ENCODE assay signal across 1 cellular context in genomic region chr20:6835609-6836008, GRCh38.
A peak's percentile ranks its signal among the peaks of the same experiment; 100 is the strongest.
TF ChIP-seq lines count a peak whose summit lies in the region.

No MANE protein-coding gene starts in this region.

TF ChIP-seq in GM12878, 131 proteins besides CTCF, POLR2A, EP300 and RAD21:
- TF ChIP-seq MYC (IDR thresholded peaks at IDR 0.05; ENCODE audit: insufficient read depth, insufficient read length, insufficient replicate concordance, low read length, severe bottlenecking) (no peak), BACH1 (IDR thresholded peaks at IDR 0.05; ENCODE audit: borderline replicate concordance) (no peak), NFYA (IDR thresholded peaks at IDR 0.05; ENCODE audit: borderline replicate concordance, low read depth, low read length) (no peak), NR2F1 (conservative IDR thresholded peaks at IDR 0.05) (0 out of 2 replicates have a peak, but pooled peaks have one; percentile 27), NR2C1 (IDR thresholded peaks at IDR 0.05) (peak; percentile 83), ZNF384 (IDR thresholded peaks at IDR 0.05; ENCODE audit: borderline replicate concordance, low read depth, low read length) (peak; percentile 33; the same call in 1 of the 2 replicates), IKZF1 (conservative IDR thresholded peaks at IDR 0.05) (0 out of 2 replicates have a peak, but pooled peaks have one; percentile 9), NBN (IDR thresholded peaks at IDR 0.05) (0 out of 2 replicates have a peak, but pooled peaks have one; percentile 11), ATF7 (IDR thresholded peaks at IDR 0.05; ENCODE audit: low read depth) (0 out of 2 replicates have a peak, but pooled peaks have one; percentile 27), ZNF687 (IDR thresholded peaks at IDR 0.05) (peak; percentile 73), CBFB (IDR thresholded peaks at IDR 0.05; ENCODE audit: low read depth) (no peak)
- TF ChIP-seq, protein P1, sequence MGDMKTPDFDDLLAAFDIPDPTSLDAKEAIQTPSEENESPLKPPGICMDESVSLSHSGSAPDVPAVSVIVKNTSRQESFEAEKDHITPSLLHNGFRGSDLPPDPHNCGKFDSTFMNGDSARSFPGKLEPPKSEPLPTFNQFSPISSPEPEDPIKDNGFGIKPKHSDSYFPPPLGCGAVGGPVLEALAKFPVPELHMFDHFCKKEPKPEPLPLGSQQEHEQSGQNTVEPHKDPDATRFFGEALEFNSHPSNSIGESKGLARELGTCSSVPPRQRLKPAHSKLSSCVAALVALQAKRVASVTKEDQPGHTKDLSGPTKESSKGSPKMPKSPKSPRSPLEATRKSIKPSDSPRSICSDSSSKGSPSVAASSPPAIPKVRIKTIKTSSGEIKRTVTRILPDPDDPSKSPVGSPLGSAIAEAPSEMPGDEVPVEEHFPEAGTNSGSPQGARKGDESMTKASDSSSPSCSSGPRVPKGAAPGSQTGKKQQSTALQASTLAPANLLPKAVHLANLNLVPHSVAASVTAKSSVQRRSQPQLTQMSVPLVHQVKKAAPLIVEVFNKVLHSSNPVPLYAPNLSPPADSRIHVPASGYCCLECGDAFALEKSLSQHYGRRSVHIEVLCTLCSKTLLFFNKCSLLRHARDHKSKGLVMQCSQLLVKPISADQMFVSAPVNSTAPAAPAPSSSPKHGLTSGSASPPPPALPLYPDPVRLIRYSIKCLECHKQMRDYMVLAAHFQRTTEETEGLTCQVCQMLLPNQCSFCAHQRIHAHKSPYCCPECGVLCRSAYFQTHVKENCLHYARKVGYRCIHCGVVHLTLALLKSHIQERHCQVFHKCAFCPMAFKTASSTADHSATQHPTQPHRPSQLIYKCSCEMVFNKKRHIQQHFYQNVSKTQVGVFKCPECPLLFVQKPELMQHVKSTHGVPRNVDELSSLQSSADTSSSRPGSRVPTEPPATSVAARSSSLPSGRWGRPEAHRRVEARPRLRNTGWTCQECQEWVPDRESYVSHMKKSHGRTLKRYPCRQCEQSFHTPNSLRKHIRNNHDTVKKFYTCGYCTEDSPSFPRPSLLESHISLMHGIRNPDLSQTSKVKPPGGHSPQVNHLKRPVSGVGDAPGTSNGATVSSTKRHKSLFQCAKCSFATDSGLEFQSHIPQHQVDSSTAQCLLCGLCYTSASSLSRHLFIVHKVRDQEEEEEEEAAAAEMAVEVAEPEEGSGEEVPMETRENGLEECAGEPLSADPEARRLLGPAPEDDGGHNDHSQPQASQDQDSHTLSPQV (IDR thresholded peaks at IDR 0.05) = peak; percentile 87
